Comparison of ENCODE assay signal across 25 cellular contexts in genomic region chr5:179833709-179834070, GRCh38. TPM values are rescaled to one million over a fixed set of nuclear protein-coding genes. Genes with fewer than 3 reads are reported as not detected.
A peak's percentile ranks its signal among the peaks of the same experiment; 100 is the strongest.
DNase-seq lines count a peak whose midpoint lies in the region; ATAC-seq and TF ChIP-seq lines count a peak whose summit lies in the region.
"Had no signal": no experiment of that assay in that cellular context is flagged by ENCODE, and none has a peak within 500 bp of the region (broad histone marks: within the 10 kb centered on the region; RNA-seq: fewer than 3 reads in every experiment).

No MANE protein-coding gene starts in this region.

- POLR2A ChIA-PET in activated CD4-positive, alpha-beta memory T cell treated with anti-CD3 and anti-CD28 coated beads for 36 hours (lab: Charles Lee), result no interaction called here
- POLR2A ChIA-PET in activated CD4-positive, alpha-beta memory T cell treated with anti-CD3 and anti-CD28 coated beads, Interleukin-2, amount 10 ng/mL, durations not matched to agents 7 days and 5 days (lab: Charles Lee), result no interaction called here
- POLR2A ChIA-PET in RWPE1 (lab: Yijun Ruan, JAX; ENCODE audit: low non-redundant PET), result interaction anchor here (0.5 kb wide), 1 partner anchor 11 kb away, joined by 3 read pairs; no protein-coding TSS in a partner anchor

- no peak for TF ChIP-seq CTCF in RWPE1 (conservative IDR thresholded peaks at IDR 0.05; ENCODE audit: low read depth)
- no peak for TF ChIP-seq CTCF in endothelial cell (IDR thresholded peaks at IDR 0.05; ENCODE audit: unreplicated experiment)
- no peak for TF ChIP-seq CTCF in psoas muscle (IDR thresholded peaks at IDR 0.05)
- no peak for TF ChIP-seq CTCF in testis (IDR thresholded peaks at IDR 0.05)

- 98 to 100% (median 99%) methylated on average over 3 of the region's 3 CpGs for WGBS in psoas muscle, 3 donors
- WGBS in testis, 2 donors, result 100% methylated on average over 3 of the region's 3 CpGs

- H3K36me3 ChIP-seq in psoas muscle (ENCODE audit: insufficient read depth in 1 of 2, low read depth in 1 of 2) (peaks cover 15 to 91% of the 10 kb centered on the region in 2 donors), testis (ENCODE audit: low read depth, missing control alignments) (no peaks in the 10 kb centered on the region)

- peak overlapping the region; percentile 4 for H3K4me3 ChIP-seq in psoas muscle
- H3K4me3 ChIP-seq in testis, result no peak overlapping the region
- H3K4me3 ChIP-seq: prostate gland, thoracic aorta, vagina had no signal

- no peak for DNase-seq in activated CD4-positive, alpha-beta memory T cell treated with anti-CD3 and anti-CD28 coated beads for 36 hours
- no peak for DNase-seq in activated CD4-positive, alpha-beta memory T cell treated with anti-CD3 and anti-CD28 coated beads, Interleukin-2, amount 10 ng/mL, durations not matched to agents 7 days and 5 days
- no peak for DNase-seq in RWPE1 (ENCODE audit: low spot score)
- DNase-seq in endothelial cell (ENCODE audit: low spot score), result no peak
- no peak for DNase-seq in psoas muscle
- no peak for DNase-seq in immature natural killer cell
- no peak for DNase-seq in testis
- no peak for DNase-seq in COLO668 (lab: John Stamatoyannopoulos, UW; ENCODE audit: unreplicated experiment)
- DNase-seq: activated CD8-positive, alpha-beta memory T cell treated with anti-CD3 and anti-CD28 coated beads, Interleukin-2, amount 50 U/mL, for 4 hours; activated naive CD4-positive, alpha-beta T cell treated with anti-CD3 and anti-CD28 coated beads, Interleukin-2, amount 10 ng/mL, durations not matched to agents 7 days and 5 days; DMS79 treated with DMSO at 0.1 percent for 48 hours; effector CD4-positive, alpha-beta T cell; GF-D8; Karpas-422; mesendoderm; NCI-H1436; NCI-H345; SHP77 treated with DMSO at 0.1 percent for 48 hours had no signal

- H3K4me3 Mint-ChIP-seq in activated CD4-positive, alpha-beta memory T cell treated with anti-CD3 and anti-CD28 coated beads for 36 hours, result no peak overlapping the region
- H3K4me3 Mint-ChIP-seq in activated CD4-positive, alpha-beta memory T cell treated with anti-CD3 and anti-CD28 coated beads, Interleukin-2, amount 10 ng/mL, durations not matched to agents 7 days and 5 days, result no peak overlapping the region
- peak overlapping the region; percentile 67 for H3K4me3 Mint-ChIP-seq in endothelial cell (ENCODE audit: unreplicated experiment)
- no peak overlapping the region for H3K4me3 Mint-ChIP-seq in immature natural killer cell
- H3K4me3 Mint-ChIP-seq: activated naive CD4-positive, alpha-beta T cell treated with anti-CD3 and anti-CD28 coated beads, Interleukin-2, amount 10 ng/mL, durations not matched to agents 7 days and 5 days; stimulated activated memory B cell treated with anti-CD40 and anti-IgM and Interleukin-4, amounts not matched to agents 10 μg/mL and 1 μg/mL and 100 μg/mL, for 72 hours had no signal

- H3K36me3 Mint-ChIP-seq in activated CD4-positive, alpha-beta memory T cell treated with anti-CD3 and anti-CD28 coated beads for 36 hours, result peaks cover 58% of the 10 kb centered on the region
- H3K36me3 Mint-ChIP-seq in activated CD4-positive, alpha-beta memory T cell treated with anti-CD3 and anti-CD28 coated beads, Interleukin-2, amount 10 ng/mL, durations not matched to agents 7 days and 5 days (ENCODE audit: low read depth), result peaks cover 70% of the 10 kb centered on the region
- H3K36me3 Mint-ChIP-seq in endothelial cell (ENCODE audit: low read depth, unreplicated experiment) (peaks cover 72% of the 10 kb centered on the region), immature natural killer cell (peaks cover 14 to 48% (median 23%) of the 10 kb centered on the region in 3 donors)

- H3K4me1 Mint-ChIP-seq in activated CD4-positive, alpha-beta memory T cell treated with anti-CD3 and anti-CD28 coated beads for 36 hours (ENCODE audit: low read depth), result peaks cover 20% of the 10 kb centered on the region
- peaks cover 26% of the 10 kb centered on the region for H3K4me1 Mint-ChIP-seq in activated CD4-positive, alpha-beta memory T cell treated with anti-CD3 and anti-CD28 coated beads, Interleukin-2, amount 10 ng/mL, durations not matched to agents 7 days and 5 days
- H3K4me1 Mint-ChIP-seq in endothelial cell (ENCODE audit: unreplicated experiment) (peaks cover 14% of the 10 kb centered on the region), immature natural killer cell (peaks cover 26 to 29% of the 10 kb centered on the region in 2 donors)

- TF ChIP-seq POLR2A in testis (IDR thresholded peaks at IDR 0.05), result no peak

- intact Hi-C loops in activated CD4-positive, alpha-beta memory T cell treated with anti-CD3 and anti-CD28 coated beads for 36 hours (cut with micrococcal nuclease), result no loop called here
- intact Hi-C loops in psoas muscle (cut with DNase I), result no loop called here
- intact Hi-C loops in testis (cut with DNase I; ENCODE audit: low total_unique reads), result no loop called here

- CTCF ChIA-PET in activated CD4-positive, alpha-beta memory T cell treated with anti-CD3 and anti-CD28 coated beads for 36 hours (lab: Charles Lee), result no interaction called here
- CTCF ChIA-PET in activated CD4-positive, alpha-beta memory T cell treated with anti-CD3 and anti-CD28 coated beads, Interleukin-2, amount 10 ng/mL, durations not matched to agents 7 days and 5 days (lab: Charles Lee), result no interaction called here
- CTCF ChIA-PET in RWPE1 (lab: Yijun Ruan, JAX), result no interaction called here

- H3K27ac Mint-ChIP-seq in activated CD4-positive, alpha-beta memory T cell treated with anti-CD3 and anti-CD28 coated beads for 36 hours, result peak overlapping the region; percentile 67
- H3K27ac Mint-ChIP-seq in activated CD4-positive, alpha-beta memory T cell treated with anti-CD3 and anti-CD28 coated beads, Interleukin-2, amount 10 ng/mL, durations not matched to agents 7 days and 5 days, result no peak overlapping the region
- H3K27ac Mint-ChIP-seq in endothelial cell (ENCODE audit: unreplicated experiment) (no peak overlapping the region), immature natural killer cell (peak overlapping the region in 3 of 6 donors; percentile 40 to 83 (median 53))
- H3K27ac Mint-ChIP-seq: stimulated activated memory B cell treated with anti-CD40 and anti-IgM and Interleukin-4, amounts not matched to agents 10 μg/mL and 1 μg/mL and 100 μg/mL, for 72 hours had no signal

- no peaks in the 10 kb centered on the region for H3K27me3 Mint-ChIP-seq in activated CD4-positive, alpha-beta memory T cell treated with anti-CD3 and anti-CD28 coated beads for 36 hours
- no peaks in the 10 kb centered on the region for H3K27me3 Mint-ChIP-seq in activated CD4-positive, alpha-beta memory T cell treated with anti-CD3 and anti-CD28 coated beads, Interleukin-2, amount 10 ng/mL, durations not matched to agents 7 days and 5 days
- H3K27me3 Mint-ChIP-seq in endothelial cell (ENCODE audit: unreplicated experiment) (peaks cover 15% of the 10 kb centered on the region), immature natural killer cell (ENCODE audit: low read depth in 3 of 3) (peaks cover 4 to 10% (median 7%) of the 10 kb centered on the region in 3 donors)
- H3K27me3 Mint-ChIP-seq: activated naive CD4-positive, alpha-beta T cell treated with anti-CD3 and anti-CD28 coated beads, Interleukin-2, amount 10 ng/mL, durations not matched to agents 7 days and 5 days; stimulated activated memory B cell treated with anti-CD40 and anti-IgM and Interleukin-4, amounts not matched to agents 10 μg/mL and 1 μg/mL and 100 μg/mL, for 72 hours had no signal

- no peaks in the 10 kb centered on the region for H3K27me3 ChIP-seq in psoas muscle (ENCODE audit: insufficient read depth in 3 of 3, low read length in 2 of 3)
- H3K27me3 ChIP-seq in testis, result no peaks in the 10 kb centered on the region
- H3K27me3 ChIP-seq: vagina had no signal

- peaks cover 62% of the 10 kb centered on the region for H3K4me1 ChIP-seq in psoas muscle
- H3K4me1 ChIP-seq in testis, result peaks cover 10% of the 10 kb centered on the region
- H3K4me1 ChIP-seq: prostate gland had no signal

- H3K27ac ChIP-seq in RWPE1 (peak overlapping the region; percentile 46), psoas muscle (peak overlapping the region; percentile 63), testis (no peak overlapping the region)
- H3K27ac ChIP-seq: C4-2B, prostate gland, thoracic aorta, vagina had no signal

- H3K9me3 ChIP-seq in psoas muscle (no peaks in the 10 kb centered on the region), testis (no peaks in the 10 kb centered on the region)
- H3K9me3 ChIP-seq: prostate gland, thoracic aorta, vagina had no signal

- no peaks in the 10 kb centered on the region for H3K9me3 Mint-ChIP-seq in activated CD4-positive, alpha-beta memory T cell treated with anti-CD3 and anti-CD28 coated beads for 36 hours
- no peaks in the 10 kb centered on the region for H3K9me3 Mint-ChIP-seq in activated CD4-positive, alpha-beta memory T cell treated with anti-CD3 and anti-CD28 coated beads, Interleukin-2, amount 10 ng/mL, durations not matched to agents 7 days and 5 days
- H3K9me3 Mint-ChIP-seq in endothelial cell (ENCODE audit: unreplicated experiment) (no peaks in the 10 kb centered on the region), immature natural killer cell (no peaks in the 10 kb centered on the region)
- H3K9me3 Mint-ChIP-seq: activated naive CD4-positive, alpha-beta T cell treated with anti-CD3 and anti-CD28 coated beads, Interleukin-2, amount 10 ng/mL, durations not matched to agents 7 days and 5 days; stimulated activated memory B cell treated with anti-CD40 and anti-IgM and Interleukin-4, amounts not matched to agents 10 μg/mL and 1 μg/mL and 100 μg/mL, for 72 hours had no signal

- ATAC-seq in psoas muscle, result no peak
- ATAC-seq: HCT116; stimulated activated memory B cell treated with anti-CD40 and anti-IgM and Interleukin-4, amounts not matched to agents 10 μg/mL and 1 μg/mL and 100 μg/mL, for 72 hours had no signal

RNA-seq across cellular contexts. Expression of gene SQSTM1, which starts 13.0 kb away (rescaled TPM):
- 100 to 1,000 TPM; 127 to 130 TPM for total RNA-seq in activated CD4-positive, alpha-beta memory T cell treated with anti-CD3 and anti-CD28 coated beads for 36 hours
- total RNA-seq in activated CD4-positive, alpha-beta memory T cell treated with anti-CD3 and anti-CD28 coated beads, Interleukin-2, amount 10 ng/mL, durations not matched to agents 7 days and 5 days, result 100 to 1,000 TPM; 178 to 183 TPM
- total RNA-seq in endothelial cell (ENCODE audit: unreplicated experiment) (82.2 TPM), psoas muscle (1,000 to 10,000 TPM in 1 of 4 donors, 100 to 1,000 TPM in 3; 688 to 1,199 (median 831) TPM), testis (100 to 1,000 TPM; 192 to 255 TPM)
- polyA plus RNA-seq in psoas muscle (100 to 1,000 TPM; 463 to 917 (median 671) TPM), immature natural killer cell (100 to 1,000 TPM; 256 to 292 (median 268) TPM), testis (ENCODE audit: insufficient read depth, low read depth, low replicate concordance) (165 TPM)

RNA-seq across cellular contexts. Expression of gene MRNIP, which starts 24.9 kb away (rescaled TPM):
- 10 to 100 TPM; 19.8 to 24.9 TPM for total RNA-seq in activated CD4-positive, alpha-beta memory T cell treated with anti-CD3 and anti-CD28 coated beads for 36 hours
- 10 to 100 TPM; 17.0 to 19.5 TPM for total RNA-seq in activated CD4-positive, alpha-beta memory T cell treated with anti-CD3 and anti-CD28 coated beads, Interleukin-2, amount 10 ng/mL, durations not matched to agents 7 days and 5 days
- total RNA-seq in endothelial cell (ENCODE audit: unreplicated experiment) (38.5 TPM), psoas muscle (1 to 10 TPM; 2.1 to 7.9 (median 5.1) TPM), testis (10 to 100 TPM; 58.7 to 61.4 TPM)
- polyA plus RNA-seq in psoas muscle (10 to 100 TPM; 20.4 to 30.4 (median 25.0) TPM), immature natural killer cell (1 to 10 TPM; 3.4 to 6.2 (median 4.2) TPM), testis (ENCODE audit: insufficient read depth, low read depth, low replicate concordance) (34.9 TPM)

RNA-seq across cellular contexts. Expression of gene MGAT4B, which starts 27.0 kb away (rescaled TPM):
- total RNA-seq in activated CD4-positive, alpha-beta memory T cell treated with anti-CD3 and anti-CD28 coated beads for 36 hours, result 10 to 100 TPM; 95.8 to 96.8 TPM
- 10 to 100 TPM; 94.8 to 95.7 TPM for total RNA-seq in activated CD4-positive, alpha-beta memory T cell treated with anti-CD3 and anti-CD28 coated beads, Interleukin-2, amount 10 ng/mL, durations not matched to agents 7 days and 5 days
- total RNA-seq in endothelial cell (ENCODE audit: unreplicated experiment) (163 TPM), psoas muscle (10 to 100 TPM; 29.3 to 58.4 (median 50.7) TPM), testis (100 to 1,000 TPM; 149 to 152 TPM)
- polyA plus RNA-seq in psoas muscle (100 to 1,000 TPM in 1 of 3 donors, 10 to 100 TPM in 2; 40.9 to 136 (median 63.4) TPM), immature natural killer cell (10 to 100 TPM in 2 of 3 donors, 1 to 10 TPM in 1; 8.7 to 16.3 (median 15.0) TPM), testis (ENCODE audit: insufficient read depth, low read depth, low replicate concordance) (67.9 TPM)

RNA-seq across cellular contexts. Expression of gene LTC4S, which starts 39.9 kb away (rescaled TPM):
- total RNA-seq in activated CD4-positive, alpha-beta memory T cell treated with anti-CD3 and anti-CD28 coated beads for 36 hours, result 1 to 10 TPM in 1 of 2 experiments, under 1 TPM in 1; 0.48 to 1.1 TPM
- total RNA-seq in activated CD4-positive, alpha-beta memory T cell treated with anti-CD3 and anti-CD28 coated beads, Interleukin-2, amount 10 ng/mL, durations not matched to agents 7 days and 5 days, result 1 to 10 TPM; 2.1 to 3.3 TPM
- 1.0 TPM for total RNA-seq in endothelial cell (ENCODE audit: unreplicated experiment)
- 1 to 10 TPM; 1.7 to 6.7 (median 4.5) TPM for total RNA-seq in psoas muscle
- 1 to 10 TPM; 1.5 to 2.2 (median 2.1) TPM for polyA plus RNA-seq in psoas muscle
- polyA plus RNA-seq in immature natural killer cell, result 1 to 10 TPM; 2.3 to 5.8 (median 5.8) TPM
- 10 to 100 TPM in 1 of 2 donors, 1 to 10 TPM in 1; 3.7 to 10.3 TPM for total RNA-seq in testis
- 4.8 TPM for polyA plus RNA-seq in testis (ENCODE audit: insufficient read depth, low read depth, low replicate concordance)
- total RNA-seq: glomerular endothelial cell had no signal

Comparison
In these comparisons a context has a peak if more than half of its experiments do, and no peak if none do; other contexts are left out.
1. H3K27ac ChIP-seq: peak in RWPE1 (single experiment) and psoas muscle (single experiment); none in testis (0 of 2).